28 cellular contexts compared by ENCODE assay signal in the genomic region with DNA sequence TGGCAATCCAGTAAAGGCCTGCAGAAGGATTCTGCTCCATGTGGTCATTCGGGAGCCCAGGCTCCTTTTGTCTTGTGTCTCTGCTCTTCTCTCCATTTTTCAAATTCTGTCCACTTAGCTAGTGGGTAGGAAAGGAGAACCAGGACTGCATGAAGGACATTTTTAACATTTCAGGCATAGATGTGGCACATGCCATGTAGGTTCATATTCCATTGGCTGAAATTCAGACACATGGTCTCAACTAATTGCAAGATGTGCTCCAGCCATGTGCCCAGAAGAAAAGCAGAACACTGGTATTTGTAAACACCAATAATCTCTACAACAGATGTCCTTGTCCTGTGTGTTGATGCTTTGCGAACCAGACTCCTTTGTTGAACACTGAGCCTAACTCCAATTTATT.
"Had no signal": no experiment of that assay in that cellular context is flagged by ENCODE, and none has a peak within 500 bp of the region (broad histone marks: within the 10 kb centered on the region; RNA-seq: fewer than 3 reads in every experiment).

No MANE protein-coding gene starts in this region.

- H3K27ac ChIP-seq: brain microvascular endothelial cell, SJCRH30, SK-N-MC, WERI-Rb-1 had no signal

- H3K4me3 ChIP-seq: K562, SJCRH30, SK-N-MC had no signal

- DNase-seq: activated CD4-positive, alpha-beta memory T cell treated with anti-CD3 and anti-CD28 coated beads, Interleukin-2, amount 10 ng/mL, durations not matched to agents 7 days and 5 days; activated CD4-positive, alpha-beta T cell treated with anti-CD3 and anti-CD28 coated beads for 1 hour; activated CD4-positive, alpha-beta T cell treated with anti-CD3 and anti-CD28 coated beads for 48 hours; activated CD4-positive, CD25-positive, alpha-beta regulatory T cell; activated effector memory CD4-positive, alpha-beta T cell treated with anti-CD3 and anti-CD28 coated beads, Interleukin-2, amount 50 U/mL, for 16 hours; activated naive CD4-positive, alpha-beta T cell; activated naive CD4-positive, alpha-beta T cell treated with anti-CD3 and anti-CD28 coated beads, Interleukin-2, amount 50 U/mL, for 16 hours; activated naive CD8-positive, alpha-beta T cell treated with anti-CD3 and anti-CD28 coated beads for 36 hours; activated T-cell treated with anti-CD3 and anti-CD28 coated beads, Interleukin-2, amount 50 U/mL, for 1 hour; activated T-cell treated with anti-CD3 and anti-CD28 coated beads, Interleukin-2, amount 50 U/mL, for 72 hours; amniotic stem cell; aorta; brain microvascular endothelial cell; central memory CD4-positive, alpha-beta T cell; NCI-H1105; NCI-H1417 treated with DMSO at 0.1 percent for 48 hours; NCI-H2029; NCI-H2227 treated with DMSO at 0.1 percent for 48 hours; NCI-H510A treated with DMSO at 0.1 percent for 48 hours; NCI-H526 treated with DMSO at 0.1 percent for 48 hours; NCI-H774; Right ventricle myocardium superior; SJCRH30; T1000; WERI-Rb-1 had no signal

- FAIRE-seq: K562 had no signal

- ATAC-seq: activated T-cell treated with anti-CD3 and anti-CD28 coated beads, Interleukin-2, amount 50 U/mL, for 72 hours; activated T-helper 17 cell treated with anti-CD3 and anti-CD28 coated beads, Interleukin-2, amount 50 U/mL, for 72 hours; K562 had no signal

- H3K36me3 ChIP-seq: brain microvascular endothelial cell, SJCRH30, WERI-Rb-1 had no signal

- H3K27me3 ChIP-seq: brain microvascular endothelial cell, SJCRH30 had no signal

- H3K9me3 ChIP-seq: SJCRH30 had no signal
